ENCODE assay signal across 20 cellular contexts in genomic region chr9:73719660-73720059, GRCh38.
DNase-seq lines count a peak whose midpoint lies in the region; FAIRE-seq and TF ChIP-seq lines count a peak whose summit lies in the region.
"Had no signal": no experiment of that assay in that cellular context is flagged by ENCODE, and none has a peak within 500 bp of the region (broad histone marks: within the 10 kb centered on the region; RNA-seq: fewer than 3 reads in every experiment).

No MANE protein-coding gene starts in this region.

- no peak overlapping the region for H3K4me2 ChIP-seq in mammary epithelial cell (ENCODE audit: insufficient read depth, low read depth, low read length)
- H3K4me2 ChIP-seq: BLaER1 had no signal

- no peaks in the 10 kb centered on the region for H3K79me2 ChIP-seq in mammary epithelial cell (ENCODE audit: insufficient read depth, low read length)

- H4K20me1 ChIP-seq in mammary epithelial cell (ENCODE audit: insufficient read depth, low read length): no peaks in the 10 kb centered on the region
- H4K20me1 ChIP-seq: BLaER1 had no signal

- dilution Hi-C loops in mammary epithelial cell (cut with HindIII; ENCODE audit: low sequenced_read_pairs): no loop called here

- intact Hi-C loops in mammary epithelial cell (cut with micrococcal nuclease) (no loop called here), breast epithelium (cut with DNase I; ENCODE audit: low total_unique reads) (loop anchor here (5.0 kb wide), 1 partner anchor 648 kb away; no protein-coding TSS in a partner anchor), posterior vena cava (cut with DNase I) (no loop called here)

- in situ Hi-C loops in mammary epithelial cell (cut with MboI; ENCODE audit: low sequenced_read_pairs in 2 of 2): no loop called here

- TF ChIP-seq CTCF in mammary epithelial cell (conservative IDR thresholded peaks at IDR 0.05 in 1 of 2, IDR thresholded peaks at IDR 0.05 in 1 of 2; ENCODE audit: extremely low read depth in 1 of 2, insufficient read depth in 1 of 2, low read depth in 1 of 2, low read length in 2 of 2): no peak
- no peak for TF ChIP-seq CTCF in breast epithelium (IDR thresholded peaks at IDR 0.05)
- TF ChIP-seq CTCF in bronchial epithelial cell (IDR thresholded peaks at IDR 0.05; ENCODE audit: insufficient read depth, low read length, severe bottlenecking): no peak
- TF ChIP-seq CTCF in epithelial cell of esophagus (IDR thresholded peaks at IDR 0.05; ENCODE audit: insufficient read depth, low read depth, low read length, missing control alignments): no peak

- no peak for TF ChIP-seq POLR2A in breast epithelium (IDR thresholded peaks at IDR 0.05)

- peaks cover 2% of the 10 kb centered on the region for H3K9me3 ChIP-seq in mammary epithelial cell (replicated peaks; ENCODE audit: insufficient read depth, low read length)
- peaks cover 0 to 8% of the 10 kb centered on the region in 2 donors for H3K9me3 ChIP-seq in breast epithelium
- H3K9me3 ChIP-seq: Caco-2 had no signal

- H3K4me3 ChIP-seq in mammary epithelial cell (replicated peaks in 1 of 3; ENCODE audit: insufficient read depth in 1 of 3, low read depth in 2 of 3, low read length in 3 of 3) (no peak overlapping the region), breast epithelium (no peak overlapping the region), bronchial epithelial cell (ENCODE audit: low read depth, low read length) (no peak overlapping the region), epithelial cell of esophagus (ENCODE audit: low read length) (no peak overlapping the region)
- H3K4me3 ChIP-seq: BLaER1 had no signal

- no peak overlapping the region for H2AFZ ChIP-seq in mammary epithelial cell (ENCODE audit: low read depth, low read length)

- CTCF ChIA-PET in mammary epithelial cell (lab: Charles Lee; ENCODE audit: low non-redundant PET): no interaction called here

- 81% methylated on average over 1 of the region's 1 CpG for WGBS in mammary epithelial cell (ENCODE audit: low coverage, missing lambda C conversion rate)

- DNase-seq in mammary epithelial cell (peak; percentile 9), breast epithelium (ENCODE audit: low spot score in 2 of 2) (no peak), bronchial epithelial cell (ENCODE audit: low read depth) (peak; percentile 65), epithelial cell of esophagus (ENCODE audit: low read depth) (peak; percentile 47), iris pigment epithelial cell (ENCODE audit: low read depth) (peak; percentile 28), cerebellar cortex (ENCODE audit: low spot score) (no peak), posterior vena cava (ENCODE audit: low spot score) (no peak), NCI-H2171 treated with DMSO at 0.1 percent for 48 hours (lab: John Stamatoyannopoulos, UW) (no peak)
- DNase-seq: Caco-2; CD4-positive, CD25-positive, alpha-beta regulatory T cell; CD8-positive, alpha-beta T cell; DMS153; DND-41; GOT3; H7; HCEC 1CT had no signal

- no peaks in the 10 kb centered on the region for H3K36me3 ChIP-seq in mammary epithelial cell (ENCODE audit: insufficient read depth, low read length)
- H3K36me3 ChIP-seq in breast epithelium: no peaks in the 10 kb centered on the region
- no peaks in the 10 kb centered on the region for H3K36me3 ChIP-seq in bronchial epithelial cell (ENCODE audit: control insufficient read depth, insufficient read depth, low read length)
- H3K36me3 ChIP-seq: BLaER1 had no signal

- no peaks in the 10 kb centered on the region for H3K4me1 ChIP-seq in mammary epithelial cell (ENCODE audit: insufficient read depth, low read length)
- no peaks in the 10 kb centered on the region for H3K4me1 ChIP-seq in breast epithelium
- H3K4me1 ChIP-seq: BLaER1, Caco-2 had no signal

- no peak for FAIRE-seq in bronchial epithelial cell (lab: Jason Lieb, UNC)
- FAIRE-seq: GM12892 had no signal

- no peak overlapping the region for H3K27ac ChIP-seq in mammary epithelial cell (ENCODE audit: insufficient read depth, low read depth, low read length)
- no peak overlapping the region for H3K27ac ChIP-seq in breast epithelium
- H3K27ac ChIP-seq: 22Rv1, BLaER1, C4-2B had no signal

- BruUV-seq in mammary epithelial cell (replicated peaks; lab: Mats Ljungman, UMichigan): no TSS peak

- H3K27me3 ChIP-seq in mammary epithelial cell (ENCODE audit: insufficient read depth, low read length): no peaks in the 10 kb centered on the region
- no peaks in the 10 kb centered on the region for H3K27me3 ChIP-seq in breast epithelium
- H3K27me3 ChIP-seq in bronchial epithelial cell (ENCODE audit: control insufficient read depth, insufficient read depth, low read length): no peaks in the 10 kb centered on the region
- H3K27me3 ChIP-seq: BLaER1 had no signal

- no peak overlapping the region for H3K9ac ChIP-seq in mammary epithelial cell (ENCODE audit: insufficient read depth, low read length)
- H3K9ac ChIP-seq: BLaER1 had no signal

Comparison
In these comparisons a context has a peak if more than half of its experiments do, and no peak if none do; other contexts are left out.
1. DNase-seq: peak in mammary epithelial cell (single experiment), bronchial epithelial cell (single experiment), epithelial cell of esophagus (single experiment) and iris pigment epithelial cell (single experiment); none in breast epithelium (0 of 2), cerebellar cortex (single experiment), posterior vena cava (single experiment) and NCI-H2171 treated with DMSO at 0.1 percent for 48 hours (single experiment).